ENCODE assay signal across 1 cellular context in genomic region chr5:74231697-74232096, GRCh38.
TF ChIP-seq lines count a peak whose summit lies in the region.

No MANE protein-coding gene starts in this region.

TF ChIP-seq in GM12878, 131 proteins besides CTCF, POLR2A, EP300 and RAD21 (continued from another document):
- no peak for TF ChIP-seq POU2F2 (IDR thresholded peaks at IDR 0.05; ENCODE audit: borderline replicate concordance, low read depth, low read length)
- TF ChIP-seq BRCA1 (IDR thresholded peaks at IDR 0.05; ENCODE audit: low read depth, low read length) = no peak
- no peak for TF ChIP-seq CBX5 (IDR thresholded peaks at IDR 0.05; ENCODE audit: low read depth)
- no peak for TF ChIP-seq RFX5 (IDR thresholded peaks at IDR 0.05; ENCODE audit: low read depth, low read length)
